1 cellular context compared by ENCODE assay signal in the genomic region with DNA sequence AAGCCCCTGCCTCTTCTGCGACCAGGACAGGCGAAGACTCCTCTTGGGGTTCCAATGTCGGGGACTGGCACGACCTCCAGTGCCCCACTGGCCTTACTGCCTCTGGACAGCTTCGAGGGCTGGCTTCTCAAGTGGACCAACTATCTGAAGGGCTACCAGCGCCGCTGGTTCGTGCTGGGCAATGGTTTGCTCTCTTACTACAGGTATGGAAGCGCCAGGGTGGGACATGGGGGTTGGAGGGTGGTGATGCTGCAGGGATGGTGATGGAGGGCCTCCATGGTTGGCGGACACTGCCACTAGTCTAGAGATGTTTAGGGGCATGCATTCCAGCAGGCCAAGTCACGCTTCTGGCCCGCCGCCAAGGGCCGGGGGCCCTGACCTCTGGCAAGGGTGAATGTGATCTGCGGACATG.
TF ChIP-seq lines count a peak whose summit lies in the region.

No MANE protein-coding gene starts in this region.

TF ChIP-seq in HepG2, 621 proteins besides CTCF, POLR2A, EP300 and RAD21:
- no peak for TF ChIP-seq ZSCAN5A (CRISPR knock-in tag; IDR thresholded peaks at IDR 0.05; ENCODE audit: borderline replicate concordance)
- no peak for TF ChIP-seq MAZ (IDR thresholded peaks at IDR 0.05; ENCODE audit: borderline replicate concordance, low read depth, low read length)
- TF ChIP-seq MAZ (CRISPR knock-in tag; IDR thresholded peaks at IDR 0.05; ENCODE audit: low read depth), result no peak
- TF ChIP-seq, protein P1, sequence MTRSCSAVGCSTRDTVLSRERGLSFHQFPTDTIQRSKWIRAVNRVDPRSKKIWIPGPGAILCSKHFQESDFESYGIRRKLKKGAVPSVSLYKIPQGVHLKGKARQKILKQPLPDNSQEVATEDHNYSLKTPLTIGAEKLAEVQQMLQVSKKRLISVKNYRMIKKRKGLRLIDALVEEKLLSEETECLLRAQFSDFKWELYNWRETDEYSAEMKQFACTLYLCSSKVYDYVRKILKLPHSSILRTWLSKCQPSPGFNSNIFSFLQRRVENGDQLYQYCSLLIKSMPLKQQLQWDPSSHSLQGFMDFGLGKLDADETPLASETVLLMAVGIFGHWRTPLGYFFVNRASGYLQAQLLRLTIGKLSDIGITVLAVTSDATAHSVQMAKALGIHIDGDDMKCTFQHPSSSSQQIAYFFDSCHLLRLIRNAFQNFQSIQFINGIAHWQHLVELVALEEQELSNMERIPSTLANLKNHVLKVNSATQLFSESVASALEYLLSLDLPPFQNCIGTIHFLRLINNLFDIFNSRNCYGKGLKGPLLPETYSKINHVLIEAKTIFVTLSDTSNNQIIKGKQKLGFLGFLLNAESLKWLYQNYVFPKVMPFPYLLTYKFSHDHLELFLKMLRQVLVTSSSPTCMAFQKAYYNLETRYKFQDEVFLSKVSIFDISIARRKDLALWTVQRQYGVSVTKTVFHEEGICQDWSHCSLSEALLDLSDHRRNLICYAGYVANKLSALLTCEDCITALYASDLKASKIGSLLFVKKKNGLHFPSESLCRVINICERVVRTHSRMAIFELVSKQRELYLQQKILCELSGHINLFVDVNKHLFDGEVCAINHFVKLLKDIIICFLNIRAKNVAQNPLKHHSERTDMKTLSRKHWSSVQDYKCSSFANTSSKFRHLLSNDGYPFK (CRISPR knock-in tag; IDR thresholded peaks at IDR 0.05; ENCODE audit: borderline replicate concordance), result no peak
- no peak for TF ChIP-seq IKZF5 (CRISPR knock-in tag; IDR thresholded peaks at IDR 0.05)
- no peak for TF ChIP-seq ZNF605 (CRISPR knock-in tag; IDR thresholded peaks at IDR 0.05)
- TF ChIP-seq NR2F6 (IDR thresholded peaks at IDR 0.05), result no peak
- 0 out of 2 replicates have a peak, but pooled peaks have one; percentile 31 for TF ChIP-seq NR2F6 (CRISPR knock-in tag; IDR thresholded peaks at IDR 0.05)
- no peak for TF ChIP-seq TOE1 (CRISPR knock-in tag; IDR thresholded peaks at IDR 0.05)
- 0 out of 2 replicates have a peak, but pooled peaks have one; percentile 63 for TF ChIP-seq EZH2 (conservative IDR thresholded peaks at IDR 0.05; ENCODE audit: low read depth, low read length)
- no peak for TF ChIP-seq SMYD3 (CRISPR knock-in tag; IDR thresholded peaks at IDR 0.05)
- no peak for TF ChIP-seq ZBTB7B (CRISPR knock-in tag; IDR thresholded peaks at IDR 0.05)
- TF ChIP-seq ZNF3 (CRISPR knock-in tag; IDR thresholded peaks at IDR 0.05), result no peak
- TF ChIP-seq ZNF33A (CRISPR knock-in tag; IDR thresholded peaks at IDR 0.05; ENCODE audit: borderline replicate concordance), result no peak
- no peak for TF ChIP-seq ZNF354B (CRISPR knock-in tag; IDR thresholded peaks at IDR 0.05)
- no peak for TF ChIP-seq MAFK (conservative IDR thresholded peaks at IDR 0.05 in 1 of 2, IDR thresholded peaks at IDR 0.05 in 1 of 2; ENCODE audit: low read length in 2 of 2)
- no peak for TF ChIP-seq ZBED4 (CRISPR knock-in tag; IDR thresholded peaks at IDR 0.05; ENCODE audit: borderline replicate concordance)
- no peak for TF ChIP-seq ZNF788 (CRISPR knock-in tag; IDR thresholded peaks at IDR 0.05; ENCODE audit: borderline replicate concordance)
- no peak for TF ChIP-seq ZNF546 (CRISPR knock-in tag; conservative IDR thresholded peaks at IDR 0.05)
